ENCODE assay signal across 17 cellular contexts in genomic region chr4:168388890-168389289, GRCh38.
A peak's percentile ranks its signal among the peaks of the same experiment; 100 is the strongest.
DNase-seq lines count a peak whose midpoint lies in the region; ATAC-seq, FAIRE-seq and TF ChIP-seq lines count a peak whose summit lies in the region.
"Had no signal": no experiment of that assay in that cellular context is flagged by ENCODE, and none has a peak within 500 bp of the region (broad histone marks: within the 10 kb centered on the region; RNA-seq: fewer than 3 reads in every experiment).

No MANE protein-coding gene starts in this region.

- TF ChIP-seq CTCF in AG10803 (conservative IDR thresholded peaks at IDR 0.05; ENCODE audit: low read length) (no peak), LNCaP clone FGC (IDR thresholded peaks at IDR 0.05; ENCODE audit: control insufficient read depth, extremely low read depth, insufficient read depth) (no peak), keratinocyte (optimal IDR thresholded peaks at IDR 0.05 in 1 of 3, IDR thresholded peaks at IDR 0.05 in 1 of 3, conservative IDR thresholded peaks at IDR 0.05 in 1 of 3; ENCODE audit: extremely low read depth in 1 of 3, insufficient read depth in 2 of 3, low read length in 3 of 3) (no peak)

- peak overlapping the region; percentile 18 for H3K4me2 ChIP-seq in keratinocyte (ENCODE audit: control insufficient read depth, extremely low read depth, insufficient read depth, low read depth, low read length)
- H3K4me2 ChIP-seq: BLaER1 had no signal

- no peaks in the 10 kb centered on the region for H3K9me3 Mint-ChIP-seq in central memory CD8-positive, alpha-beta T cell
- H3K9me3 Mint-ChIP-seq: activated CD4-positive, alpha-beta T cell treated with anti-CD3 and anti-CD28 coated beads, Interleukin-2, amount 10 ng/mL, durations not matched to agents 7 days and 5 days; activated T-cell treated with anti-CD3 and anti-CD28 coated beads, Interleukin-2, amount 50 U/mL, for 72 hours; dendritic cell treated with granulocyte-macrophage colony-stimulating factor and Interleukin-4, amounts not matched to agents 40 ng/mL and 50 ng/mL, for 4 days had no signal

- no peak for ATAC-seq in central memory CD8-positive, alpha-beta T cell (replicated peaks; ENCODE audit: extremely low read depth, poor library complexity, severe bottlenecking)
- ATAC-seq: activated T-cell treated with anti-CD3 and anti-CD28 coated beads, Interleukin-2, amount 50 U/mL, for 72 hours; Right ventricle myocardium inferior had no signal

- peak overlapping the region; percentile 41 for H3K27ac Mint-ChIP-seq in central memory CD8-positive, alpha-beta T cell (ENCODE audit: low read depth)
- H3K27ac Mint-ChIP-seq: activated CD4-positive, alpha-beta T cell treated with anti-CD3 and anti-CD28 coated beads, Interleukin-2, amount 10 ng/mL, durations not matched to agents 7 days and 5 days; activated T-cell treated with anti-CD3 and anti-CD28 coated beads, Interleukin-2, amount 50 U/mL, for 72 hours; dendritic cell treated with granulocyte-macrophage colony-stimulating factor and Interleukin-4, amounts not matched to agents 40 ng/mL and 50 ng/mL, for 4 days had no signal

- H3K27ac ChIP-seq in keratinocyte (ENCODE audit: control insufficient read depth, insufficient read depth, low read length) = peak overlapping the region; percentile 27
- H3K27ac ChIP-seq: BLaER1 had no signal

- peaks cover 8% of the 10 kb centered on the region for H3K4me1 ChIP-seq in keratinocyte (ENCODE audit: control insufficient read depth, extremely low read depth, insufficient read depth, low read length)
- H3K4me1 ChIP-seq: BLaER1 had no signal

- H3K36me3 Mint-ChIP-seq in central memory CD8-positive, alpha-beta T cell (ENCODE audit: insufficient read depth) = peaks cover 45% of the 10 kb centered on the region

- dilution Hi-C loops in keratinocyte (cut with MboI; ENCODE audit: extremely low pct_ligation_motif_present, low sequenced_read_pairs) = no loop called here

- H3K4me1 Mint-ChIP-seq in central memory CD8-positive, alpha-beta T cell = no peaks in the 10 kb centered on the region

- no peaks in the 10 kb centered on the region for H3K79me2 ChIP-seq in keratinocyte (ENCODE audit: control insufficient read depth, insufficient read depth, low read length)

- H3K9ac ChIP-seq in keratinocyte (ENCODE audit: control insufficient read depth, extremely low read depth, insufficient read depth, low read length) = no peak overlapping the region
- H3K9ac ChIP-seq: BLaER1 had no signal

- DNase-seq in AG10803 (ENCODE audit: low read depth) = peak; percentile 66
- DNase-seq in LNCaP clone FGC (ENCODE audit: low read depth) = peak; percentile 58
- DNase-seq in central memory CD8-positive, alpha-beta T cell (ENCODE audit: low spot score in 2 of 2) = no peak
- DNase-seq in keratinocyte (ENCODE audit: low read depth, low spot score) = peak; percentile 21
- DNase-seq in T1000 (lab: John Stamatoyannopoulos, UW) = no peak
- DNase-seq in NCI-H1417 treated with DMSO at 0.1 percent for 48 hours (lab: John Stamatoyannopoulos, UW) = no peak
- DNase-seq in Ammon's horn (ENCODE audit: low spot score) = no peak
- DNase-seq in middle frontal gyrus (ENCODE audit: extremely low spot score, low spot score) = no peak
- DNase-seq: activated CD4-positive, alpha-beta T cell treated with anti-CD3 and anti-CD28 coated beads, Interleukin-2, amount 10 ng/mL, durations not matched to agents 7 days and 5 days; activated T-cell treated with anti-CD3 and anti-CD28 coated beads, Interleukin-2, amount 50 U/mL, for 72 hours; amniotic stem cell; DMS79; Kasumi-1; NCI-H2029 treated with DMSO at 0.1 percent for 48 hours had no signal

- no peaks in the 10 kb centered on the region for H3K9me3 ChIP-seq in keratinocyte (ENCODE audit: control insufficient read depth, low read depth, low read length)
- H3K9me3 ChIP-seq: BLaER1 had no signal

- H3K36me3 ChIP-seq in keratinocyte (ENCODE audit: control insufficient read depth in 2 of 2, extremely low read depth in 1 of 2, insufficient read depth in 2 of 2, low read length in 2 of 2) = peaks cover 0 to 3% of the 10 kb centered on the region in 2 experiments

- H2AFZ ChIP-seq in keratinocyte (ENCODE audit: control insufficient read depth, low read length) = peak overlapping the region; percentile 6

- H3K4me3 ChIP-seq in AG10803 (ENCODE audit: low read length) (no peak overlapping the region), LNCaP clone FGC (ENCODE audit: low read depth, low read length) (no peak overlapping the region), keratinocyte (ENCODE audit: control insufficient read depth in 2 of 3, extremely low read depth in 1 of 3, insufficient read depth in 2 of 3, low read depth in 1 of 3, low read length in 3 of 3) (no peak overlapping the region)
- H3K4me3 ChIP-seq: BLaER1 had no signal

- H3K27me3 ChIP-seq in keratinocyte (ENCODE audit: control insufficient read depth, extremely low read depth, insufficient read depth, low read length) = no peaks in the 10 kb centered on the region
- H3K27me3 ChIP-seq: BLaER1 had no signal

- no peak overlapping the region for H3K4me3 Mint-ChIP-seq in central memory CD8-positive, alpha-beta T cell
- H3K4me3 Mint-ChIP-seq: activated CD4-positive, alpha-beta T cell treated with anti-CD3 and anti-CD28 coated beads, Interleukin-2, amount 10 ng/mL, durations not matched to agents 7 days and 5 days; activated T-cell treated with anti-CD3 and anti-CD28 coated beads, Interleukin-2, amount 50 U/mL, for 72 hours; dendritic cell treated with granulocyte-macrophage colony-stimulating factor and Interleukin-4, amounts not matched to agents 40 ng/mL and 50 ng/mL, for 4 days had no signal

- H3K9me1 ChIP-seq in keratinocyte (ENCODE audit: control insufficient read depth, extremely low read depth, insufficient read depth, low read length) = no peaks in the 10 kb centered on the region

- FAIRE-seq in keratinocyte (lab: Jason Lieb, UNC) = peak; percentile 90

- no peaks in the 10 kb centered on the region for H3K27me3 Mint-ChIP-seq in central memory CD8-positive, alpha-beta T cell
- H3K27me3 Mint-ChIP-seq: activated CD4-positive, alpha-beta T cell treated with anti-CD3 and anti-CD28 coated beads, Interleukin-2, amount 10 ng/mL, durations not matched to agents 7 days and 5 days; dendritic cell treated with granulocyte-macrophage colony-stimulating factor and Interleukin-4, amounts not matched to agents 40 ng/mL and 50 ng/mL, for 4 days had no signal

- no peaks in the 10 kb centered on the region for H4K20me1 ChIP-seq in keratinocyte (ENCODE audit: control insufficient read depth, extremely low read depth, insufficient read depth, low read length)
- H4K20me1 ChIP-seq: BLaER1 had no signal

Comparison
In these comparisons a context has a peak if more than half of its experiments do, and no peak if none do; other contexts are left out.
1. DNase-seq: peak in AG10803 (single experiment), LNCaP clone FGC (single experiment) and keratinocyte (single experiment); none in central memory CD8-positive, alpha-beta T cell (0 of 2), T1000 (single experiment), NCI-H1417 treated with DMSO at 0.1 percent for 48 hours (single experiment), Ammon's horn (single experiment) and middle frontal gyrus (single experiment).